1 cellular context compared by ENCODE assay signal in genomic region chr2:46031124-46031523, GRCh38.
TF ChIP-seq lines count a peak whose summit lies in the region.

No MANE protein-coding gene starts in this region.

TF ChIP-seq in IMR-90, 13 proteins besides CTCF, POLR2A, EP300 and RAD21:
- TF ChIP-seq FOS (IDR thresholded peaks at IDR 0.05; ENCODE audit: low read depth, low read length) (no peak), SMC3 (IDR thresholded peaks at IDR 0.05; ENCODE audit: low read depth, low read length) (no peak), MAZ (IDR thresholded peaks at IDR 0.05; ENCODE audit: borderline replicate concordance, low read depth, low read length) (no peak), MAFK (IDR thresholded peaks at IDR 0.05; ENCODE audit: low read depth, low read length) (no peak), ELK1 (IDR thresholded peaks at IDR 0.05; ENCODE audit: borderline replicate concordance, low read depth, low read length) (no peak), MXI1 (IDR thresholded peaks at IDR 0.05; ENCODE audit: borderline replicate concordance, low read depth, low read length) (no peak), CEBPB (IDR thresholded peaks at IDR 0.05; ENCODE audit: low read depth, low read length) (no peak)
